In the genomic region with DNA sequence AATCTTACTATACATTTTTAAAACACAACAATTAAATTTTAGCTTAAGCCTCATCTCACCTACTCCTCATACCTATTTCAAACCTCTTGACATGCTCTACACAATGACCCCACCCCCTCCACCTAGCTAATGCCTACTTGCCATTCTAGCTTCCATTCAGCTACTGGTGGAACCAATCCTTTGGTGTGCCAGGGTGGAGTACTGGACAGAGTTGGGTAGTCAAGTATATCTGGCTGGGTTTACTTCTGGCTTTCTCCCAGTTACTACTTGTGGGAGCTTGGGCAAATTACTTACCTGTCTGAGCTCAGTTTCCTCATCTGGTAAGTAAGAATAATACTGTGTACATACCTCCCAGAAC, we compare ENCODE assay signal across 18 cellular contexts. TPM values are rescaled to one million over a fixed set of nuclear protein-coding genes. Genes with fewer than 3 reads are reported as not detected.
DNase-seq lines count a peak whose midpoint lies in the region; ATAC-seq and TF ChIP-seq lines count a peak whose summit lies in the region.
"Had no signal": no experiment of that assay in that cellular context is flagged by ENCODE, and none has a peak within 500 bp of the region (broad histone marks: within the 10 kb centered on the region; RNA-seq: fewer than 3 reads in every experiment).

No MANE protein-coding gene starts in this region.

- TF ChIP-seq CTCF in colonic mucosa (IDR thresholded peaks at IDR 0.05) (no peak), mucosa of descending colon (IDR thresholded peaks at IDR 0.05) (no peak), stomach (IDR thresholded peaks at IDR 0.05) (no peak)

- no peak for DNase-seq in Right ventricle myocardium superior
- DNase-seq in cardiac septum (ENCODE audit: low spot score), result no peak
- peak; percentile 52 for DNase-seq in colonic mucosa
- DNase-seq in mucosa of descending colon, result peak in 1 of 3 donors; percentile 58
- DNase-seq in stomach, result no peak
- DNase-seq: CD8-positive, alpha-beta memory T cell; DMS79; H7; KG1; NCI-H1436; NCI-H2029; NCI-H2171; NCI-H446 had no signal

- intact Hi-C loops in Right ventricle myocardium superior (cut with DNase I) (no loop called here), cardiac septum (cut with DNase I) (no loop called here), colonic mucosa (cut with DNase I) (no loop called here), mucosa of descending colon (cut with DNase I, micrococcal nuclease) (no loop called here), stomach (cut with DNase I; ENCODE audit: low total_unique reads) (no loop called here)

- ATAC-seq in Right ventricle myocardium superior (ENCODE audit: poor library complexity) (peak; percentile 40), mucosa of descending colon (peak; percentile 60), HG03159 (IDR thresholded peaks at IDR 0.05; ENCODE audit: unreplicated experiment) (no peak), GM21447 (IDR thresholded peaks at IDR 0.05; ENCODE audit: unreplicated experiment) (no peak), HG03097 (IDR thresholded peaks at IDR 0.05; ENCODE audit: low FRiP score, unreplicated experiment) (no peak)

- TF ChIP-seq EP300 in stomach (IDR thresholded peaks at IDR 0.05), result no peak

- H3K36me3 ChIP-seq in colonic mucosa, result no peaks in the 10 kb centered on the region
- no peaks in the 10 kb centered on the region for H3K36me3 ChIP-seq in mucosa of descending colon (ENCODE audit: low read depth)
- H3K36me3 ChIP-seq in stomach, result no peaks in the 10 kb centered on the region
- H3K36me3 ChIP-seq: BLaER1 had no signal

- H3K9me3 ChIP-seq in colonic mucosa (no peaks in the 10 kb centered on the region), mucosa of descending colon (no peaks in the 10 kb centered on the region), stomach (no peaks in the 10 kb centered on the region)
- H3K9me3 ChIP-seq: BLaER1 had no signal

- H3K27ac ChIP-seq in colonic mucosa (peak overlapping the region; percentile 71), stomach (peak overlapping the region in 3 of 5 donors; percentile 41 to 72 (median 45))
- H3K27ac ChIP-seq: BLaER1, RWPE1 had no signal

- peak overlapping the region in 1 of 2 donors; percentile 22 for H3K9ac ChIP-seq in colonic mucosa (ENCODE audit: low read depth in 2 of 2, low read length in 2 of 2)
- H3K9ac ChIP-seq: BLaER1 had no signal

- H3K4me1 ChIP-seq in colonic mucosa (peaks cover 7% of the 10 kb centered on the region), mucosa of descending colon (ENCODE audit: low read depth) (peaks cover 57% of the 10 kb centered on the region), stomach (peaks cover 18 to 83% (median 50%) of the 10 kb centered on the region in 4 donors)
- H3K4me1 ChIP-seq: BLaER1 had no signal

- no peak for TF ChIP-seq POLR2A in stomach (IDR thresholded peaks at IDR 0.05)

- H3K4me3 ChIP-seq in colonic mucosa, result no peak overlapping the region
- no peak overlapping the region for H3K4me3 ChIP-seq in mucosa of descending colon
- no peak overlapping the region for H3K4me3 ChIP-seq in stomach
- H3K4me3 ChIP-seq: BLaER1 had no signal

- H3K27me3 ChIP-seq in colonic mucosa (no peaks in the 10 kb centered on the region), stomach (no peaks in the 10 kb centered on the region)
- H3K27me3 ChIP-seq: BLaER1 had no signal

RNA-seq across cellular contexts. Expression of a gene that starts 24.3 kb away (rescaled TPM):
- total RNA-seq in Right ventricle myocardium superior, result 75.9 TPM
- total RNA-seq in cardiac septum, result 102 TPM
- 10 to 100 TPM; 53.0 to 85.7 TPM for total RNA-seq in colonic mucosa
- total RNA-seq in mucosa of descending colon, result 100 to 1,000 TPM in 2 of 3 donors, 10 to 100 TPM in 1; 88.8 to 132 (median 122) TPM
- 100 to 1,000 TPM in 3 of 5 donors, 10 to 100 TPM in 2; 63.6 to 592 (median 175) TPM for total RNA-seq in stomach
- 10 to 100 TPM; 29.5 to 48.7 (median 32.4) TPM for polyA plus RNA-seq in stomach

Comparison
In these comparisons a context has a peak if more than half of its experiments do, and no peak if none do; other contexts are left out.
1. ATAC-seq: peak in Right ventricle myocardium superior (single experiment) and mucosa of descending colon (single experiment); none in HG03159 (single experiment), GM21447 (single experiment) and HG03097 (single experiment).